8 cellular contexts compared by ENCODE assay signal in genomic region chr5:16492398-16493175, GRCh38. TPM values are rescaled to one million over a fixed set of nuclear protein-coding genes. Genes with fewer than 3 reads are reported as not detected.
A peak's percentile ranks its signal among the peaks of the same experiment; 100 is the strongest.
DNase-seq lines count a peak whose midpoint lies in the region; ATAC-seq lines count a peak whose summit lies in the region.

No MANE protein-coding gene starts in this region.

- peak in 1 of 2 donors; percentile 25 for ATAC-seq in naive thymus-derived CD8-positive, alpha-beta T cell
- no peak for ATAC-seq in HG02588 (IDR thresholded peaks at IDR 0.05; ENCODE audit: unreplicated experiment)
- ATAC-seq in effector memory CD8-positive, alpha-beta T cell (replicated peaks), result no peak

- H3K27me3 Mint-ChIP-seq in naive thymus-derived CD8-positive, alpha-beta T cell, result no peaks in the 10 kb centered on the region
- no peaks in the 10 kb centered on the region for H3K27me3 Mint-ChIP-seq in effector memory CD8-positive, alpha-beta T cell
- no peaks in the 10 kb centered on the region for H3K27me3 Mint-ChIP-seq in activated T-cell treated with anti-CD3 and anti-CD28 coated beads, Interleukin-2, amount 50 U/mL, for 24 hours

- no peak overlapping the region for H3K4me3 Mint-ChIP-seq in naive thymus-derived CD8-positive, alpha-beta T cell
- no peak overlapping the region for H3K4me3 Mint-ChIP-seq in effector memory CD8-positive, alpha-beta T cell
- H3K4me3 Mint-ChIP-seq in activated T-cell treated with anti-CD3 and anti-CD28 coated beads, Interleukin-2, amount 50 U/mL, for 24 hours, result no peak overlapping the region

- H3K4me1 Mint-ChIP-seq in naive thymus-derived CD8-positive, alpha-beta T cell, result peaks cover 15 to 45% (median 29%) of the 10 kb centered on the region in 4 donors
- peaks cover 0 to 4% of the 10 kb centered on the region in 2 donors for H3K4me1 Mint-ChIP-seq in effector memory CD8-positive, alpha-beta T cell (ENCODE audit: low read depth in 2 of 2)
- peaks cover 36% of the 10 kb centered on the region for H3K4me1 Mint-ChIP-seq in activated T-cell treated with anti-CD3 and anti-CD28 coated beads, Interleukin-2, amount 50 U/mL, for 24 hours (ENCODE audit: low read depth)

- DNase-seq in COLO668 (lab: John Stamatoyannopoulos, UW; ENCODE audit: unreplicated experiment), result peak; percentile 43
- peak; percentile 10 for DNase-seq in NCI-H146 treated with DMSO at 0.1 percent for 48 hours (lab: John Stamatoyannopoulos, UW; ENCODE audit: unreplicated experiment)
- peak; percentile 9 to 31 for DNase-seq in dermis microvascular lymphatic vessel endothelial cell (ENCODE audit: low read depth in 2 of 2)
- peak in 1 of 10 donors; percentile 9 for DNase-seq in naive thymus-derived CD8-positive, alpha-beta T cell
- DNase-seq in HK-2 (ENCODE audit: unreplicated experiment), result no peak
- no peak for DNase-seq in effector memory CD8-positive, alpha-beta T cell
- DNase-seq in activated T-cell treated with anti-CD3 and anti-CD28 coated beads, Interleukin-2, amount 50 U/mL, for 24 hours, result no peak

- H3K27ac Mint-ChIP-seq in naive thymus-derived CD8-positive, alpha-beta T cell, result peak overlapping the region in 7 of 10 donors; percentile 16 to 83 (median 69)
- peak overlapping the region in 1 of 2 donors; percentile 65 for H3K27ac Mint-ChIP-seq in effector memory CD8-positive, alpha-beta T cell
- H3K27ac Mint-ChIP-seq in activated T-cell treated with anti-CD3 and anti-CD28 coated beads, Interleukin-2, amount 50 U/mL, for 24 hours, result no peak overlapping the region

- peaks cover 18 to 27% (median 25%) of the 10 kb centered on the region in 3 donors for H3K36me3 Mint-ChIP-seq in naive thymus-derived CD8-positive, alpha-beta T cell
- no peaks in the 10 kb centered on the region for H3K36me3 Mint-ChIP-seq in effector memory CD8-positive, alpha-beta T cell (ENCODE audit: insufficient read depth)
- peaks cover 23% of the 10 kb centered on the region for H3K36me3 Mint-ChIP-seq in activated T-cell treated with anti-CD3 and anti-CD28 coated beads, Interleukin-2, amount 50 U/mL, for 24 hours (ENCODE audit: low read depth)

- H3K9me3 Mint-ChIP-seq in naive thymus-derived CD8-positive, alpha-beta T cell, result peaks cover 0 to 35% (median 14%) of the 10 kb centered on the region in 9 donors
- H3K9me3 Mint-ChIP-seq in effector memory CD8-positive, alpha-beta T cell, result no peaks in the 10 kb centered on the region
- H3K9me3 Mint-ChIP-seq in activated T-cell treated with anti-CD3 and anti-CD28 coated beads, Interleukin-2, amount 50 U/mL, for 24 hours, result peaks cover 28% of the 10 kb centered on the region

- POLR2A ChIA-PET in naive thymus-derived CD8-positive, alpha-beta T cell (lab: Charles Lee), result no interaction called here

RNA-seq across cellular contexts. Expression of gene ZNF622, which starts 27.0 kb away (rescaled TPM):
- 24.9 and 27.7 TPM in 2 replicates for total RNA-seq in dermis microvascular lymphatic vessel endothelial cell
- 10 to 100 TPM; 34.1 to 34.7 TPM for total RNA-seq in naive thymus-derived CD8-positive, alpha-beta T cell
- 10 to 100 TPM; 45.9 to 55.9 (median 48.4) TPM for polyA plus RNA-seq in naive thymus-derived CD8-positive, alpha-beta T cell

Comparison
In these comparisons a context has a peak if more than half of its experiments do, and no peak if none do; other contexts are left out.
1. DNase-seq: peak in COLO668 (single experiment), NCI-H146 treated with DMSO at 0.1 percent for 48 hours (single experiment) and dermis microvascular lymphatic vessel endothelial cell (2 of 2); none in HK-2 (single experiment), effector memory CD8-positive, alpha-beta T cell (0 of 3) and activated T-cell treated with anti-CD3 and anti-CD28 coated beads, Interleukin-2, amount 50 U/mL, for 24 hours (single experiment).